ENCODE assay signal across 19 cellular contexts in genomic region chr20:10568032-10568431, GRCh38.
A peak's percentile ranks its signal among the peaks of the same experiment; 100 is the strongest.
DNase-seq lines count a peak whose midpoint lies in the region; ATAC-seq and TF ChIP-seq lines count a peak whose summit lies in the region.
"Had no signal": no experiment of that assay in that cellular context is flagged by ENCODE, and none has a peak within 500 bp of the region (broad histone marks: within the 10 kb centered on the region; RNA-seq: fewer than 3 reads in every experiment).

No MANE protein-coding gene starts in this region.

- no peak overlapping the region for H2AK5ac ChIP-seq in mesendoderm (ENCODE audit: low read length)

- H3K79me2 ChIP-seq in mesendoderm (ENCODE audit: control insufficient read depth, insufficient read depth, low read length), result no peaks in the 10 kb centered on the region

- WGBS in mesendoderm (ENCODE audit: extremely low coverage, insufficient coverage, low lambda C conversion rate), result no CpG with 5 or more reads among the region's 3 CpGs
- 93 to 100% methylated on average over 3 of the region's 3 CpGs for WGBS in testis, 2 donors

- no peak overlapping the region for H3K4me3 ChIP-seq in CD4-positive, alpha-beta memory T cell (ENCODE audit: low read length in 2 of 2)
- H3K4me3 ChIP-seq in mesendoderm (ENCODE audit: low read length) (no peak overlapping the region), testis (no peak overlapping the region)
- H3K4me3 ChIP-seq: BLaER1 treated with 17β-estradiol and CSF1 and Interleukin-3, amounts not matched to agents 10 nM and 100 nM; GM23248; SJSA1 had no signal

- H2BK5ac ChIP-seq in mesendoderm (ENCODE audit: low read length), result no peak overlapping the region

- no peak overlapping the region for H3K4me3 Mint-ChIP-seq in CD4-positive, alpha-beta memory T cell
- no peak overlapping the region for H3K4me3 Mint-ChIP-seq in activated CD8-positive, alpha-beta T cell treated with anti-CD3 and anti-CD28 coated beads, Interleukin-2, amount 10 ng/mL, durations not matched to agents 7 days and 5 days

- DNase-seq in NCI-H345 (lab: John Stamatoyannopoulos, UW) (peak; percentile 17), NCI-H345 treated with DMSO at 0.1 percent for 48 hours (lab: John Stamatoyannopoulos, UW; ENCODE audit: unreplicated experiment) (no peak), mesendoderm (peak; percentile 23), NCI-H748 (lab: John Stamatoyannopoulos, UW; ENCODE audit: unreplicated experiment) (no peak), testis (no peak), NCI-H1105 treated with DMSO at 0.1 percent for 48 hours (lab: John Stamatoyannopoulos, UW) (no peak)
- peak in 4 of 5 donors; percentile 8 to 40 (median 20) for DNase-seq in CD4-positive, alpha-beta memory T cell
- no peak for DNase-seq in activated CD8-positive, alpha-beta T cell treated with anti-CD3 and anti-CD28 coated beads, Interleukin-2, amount 10 ng/mL, durations not matched to agents 7 days and 5 days
- DNase-seq: 8988T, DMS153, GM23248, MV-4-11, NCI-H1436 treated with DMSO at 0.1 percent for 48 hours, NCI-H2081, NCI-H526 had no signal

- CTCF ChIA-PET in CD4-positive, alpha-beta memory T cell (lab: Charles Lee; ENCODE audit: partially characterized antibody), result no interaction called here
- CTCF ChIA-PET in activated CD8-positive, alpha-beta T cell treated with anti-CD3 and anti-CD28 coated beads, Interleukin-2, amount 10 ng/mL, durations not matched to agents 7 days and 5 days (lab: Charles Lee), result no interaction called here

- no peaks in the 10 kb centered on the region for H3K27me3 ChIP-seq in CD4-positive, alpha-beta memory T cell (ENCODE audit: insufficient read depth, low read length)
- H3K27me3 ChIP-seq in mesendoderm (ENCODE audit: insufficient read depth, low read length, poor library complexity) (no peaks in the 10 kb centered on the region), testis (no peaks in the 10 kb centered on the region)
- H3K27me3 ChIP-seq: BLaER1 treated with 17β-estradiol and CSF1 and Interleukin-3, amounts not matched to agents 10 nM and 100 nM; SJSA1 had no signal

- H3K4ac ChIP-seq in mesendoderm (ENCODE audit: low read depth, low read length), result no peak overlapping the region

- H3K36me3 ChIP-seq in CD4-positive, alpha-beta memory T cell (ENCODE audit: insufficient read depth, low read length), result no peaks in the 10 kb centered on the region
- H3K36me3 ChIP-seq in mesendoderm (ENCODE audit: control insufficient read depth, insufficient read depth, low read length) (no peaks in the 10 kb centered on the region), testis (ENCODE audit: low read depth, missing control alignments) (no peaks in the 10 kb centered on the region)

- POLR2A ChIA-PET in CD4-positive, alpha-beta memory T cell (lab: Charles Lee; ENCODE audit: partially characterized antibody), result interaction anchor here (0.7 kb wide), 1 partner anchor 23 kb away, joined by 3 read pairs; no protein-coding TSS in a partner anchor
- POLR2A ChIA-PET in activated CD8-positive, alpha-beta T cell treated with anti-CD3 and anti-CD28 coated beads, Interleukin-2, amount 10 ng/mL, durations not matched to agents 7 days and 5 days (lab: Charles Lee), result interaction anchor here (0.7 to 0.9 kb wide), 3 partner anchors 9 to 112 kb away, joined by 3 read pairs; no protein-coding TSS in a partner anchor

- intact Hi-C loops in CD4-positive, alpha-beta memory T cell (cut with micrococcal nuclease), result no loop called here
- intact Hi-C loops in testis (cut with DNase I; ENCODE audit: low total_unique reads), result no loop called here

- H4K5ac ChIP-seq in mesendoderm (ENCODE audit: low read length), result no peak overlapping the region

- H3K4me2 ChIP-seq in mesendoderm (ENCODE audit: low read length), result no peak overlapping the region
- H3K4me2 ChIP-seq: BLaER1 treated with 17β-estradiol and CSF1 and Interleukin-3, amounts not matched to agents 10 nM and 100 nM had no signal

- H3K27ac Mint-ChIP-seq in CD4-positive, alpha-beta memory T cell, result peak overlapping the region in 1 of 7 donors; percentile 50
- no peak overlapping the region for H3K27ac Mint-ChIP-seq in activated CD8-positive, alpha-beta T cell treated with anti-CD3 and anti-CD28 coated beads, Interleukin-2, amount 10 ng/mL, durations not matched to agents 7 days and 5 days

- no peaks in the 10 kb centered on the region for H3K79me1 ChIP-seq in mesendoderm (ENCODE audit: low read length)

- H3K4me1 Mint-ChIP-seq in CD4-positive, alpha-beta memory T cell, result peaks cover 25 to 69% (median 35%) of the 10 kb centered on the region in 4 donors
- H3K4me1 Mint-ChIP-seq in activated CD8-positive, alpha-beta T cell treated with anti-CD3 and anti-CD28 coated beads, Interleukin-2, amount 10 ng/mL, durations not matched to agents 7 days and 5 days (ENCODE audit: low read depth), result peaks cover 62% of the 10 kb centered on the region

- peaks cover 12% of the 10 kb centered on the region for H3K4me1 ChIP-seq in CD4-positive, alpha-beta memory T cell (ENCODE audit: insufficient read depth, low read length)
- H3K4me1 ChIP-seq in mesendoderm (ENCODE audit: control insufficient read depth, low read depth, low read length) (no peaks in the 10 kb centered on the region), testis (no peaks in the 10 kb centered on the region)

- no peak overlapping the region for H2BK15ac ChIP-seq in mesendoderm (replicated peaks; ENCODE audit: low read depth)

- H3K18ac ChIP-seq in mesendoderm (ENCODE audit: low read length), result no peak overlapping the region

- H4K8ac ChIP-seq in mesendoderm (ENCODE audit: low read depth, low read length), result no peak overlapping the region

- H3K9me3 Mint-ChIP-seq in CD4-positive, alpha-beta memory T cell, result no peaks in the 10 kb centered on the region
- no peaks in the 10 kb centered on the region for H3K9me3 Mint-ChIP-seq in activated CD8-positive, alpha-beta T cell treated with anti-CD3 and anti-CD28 coated beads, Interleukin-2, amount 10 ng/mL, durations not matched to agents 7 days and 5 days (ENCODE audit: insufficient read depth)

- no peaks in the 10 kb centered on the region for H3K9me3 ChIP-seq in CD4-positive, alpha-beta memory T cell (ENCODE audit: control insufficient read depth in 1 of 2, low read length in 2 of 2)
- no peaks in the 10 kb centered on the region for H3K9me3 ChIP-seq in testis
- H3K9me3 ChIP-seq: SJSA1 had no signal

- no peak overlapping the region for H3K56ac ChIP-seq in mesendoderm (ENCODE audit: low read length)

- H3K27me3 Mint-ChIP-seq in CD4-positive, alpha-beta memory T cell, result no peaks in the 10 kb centered on the region
- H3K27me3 Mint-ChIP-seq in activated CD8-positive, alpha-beta T cell treated with anti-CD3 and anti-CD28 coated beads, Interleukin-2, amount 10 ng/mL, durations not matched to agents 7 days and 5 days (ENCODE audit: low read depth), result no peaks in the 10 kb centered on the region

- H3K9ac ChIP-seq in mesendoderm (ENCODE audit: low read length), result no peak overlapping the region
- H3K9ac ChIP-seq: BLaER1 treated with 17β-estradiol and CSF1 and Interleukin-3, amounts not matched to agents 10 nM and 100 nM; GM23248 had no signal

- no peak for TF ChIP-seq CTCF in testis (IDR thresholded peaks at IDR 0.05)

- TF ChIP-seq POLR2A in testis (IDR thresholded peaks at IDR 0.05), result no peak

- no peak overlapping the region for H2BK120ac ChIP-seq in mesendoderm (ENCODE audit: low read depth, low read length)

- peaks cover 20 to 34% of the 10 kb centered on the region in 2 donors for H3K36me3 Mint-ChIP-seq in CD4-positive, alpha-beta memory T cell
- peaks cover 29% of the 10 kb centered on the region for H3K36me3 Mint-ChIP-seq in activated CD8-positive, alpha-beta T cell treated with anti-CD3 and anti-CD28 coated beads, Interleukin-2, amount 10 ng/mL, durations not matched to agents 7 days and 5 days (ENCODE audit: low read depth)

- no peak overlapping the region for H3K23ac ChIP-seq in mesendoderm (ENCODE audit: low read length)

- no peak overlapping the region for H3K27ac ChIP-seq in CD4-positive, alpha-beta memory T cell (ENCODE audit: low read depth, low read length)
- H3K27ac ChIP-seq in mesendoderm (ENCODE audit: low read depth, low read length), result no peak overlapping the region
- no peak overlapping the region for H3K27ac ChIP-seq in testis
- H3K27ac ChIP-seq: BLaER1 treated with 17β-estradiol and CSF1 and Interleukin-3, amounts not matched to agents 10 nM and 100 nM; GM23248; RWPE1; SJSA1 had no signal

- peak; percentile 40 for ATAC-seq in activated CD8-positive, alpha-beta T cell treated with anti-CD3 and anti-CD28 coated beads, Interleukin-2, amount 10 ng/mL, durations not matched to agents 7 days and 5 days
- ATAC-seq: HCT116 had no signal

Comparison
In these comparisons a context has a peak if more than half of its experiments do, and no peak if none do; other contexts are left out.
1. DNase-seq: peak in NCI-H345 (single experiment), CD4-positive, alpha-beta memory T cell (4 of 5) and mesendoderm (single experiment); none in NCI-H345 treated with DMSO at 0.1 percent for 48 hours (single experiment), activated CD8-positive, alpha-beta T cell treated with anti-CD3 and anti-CD28 coated beads, Interleukin-2, amount 10 ng/mL, durations not matched to agents 7 days and 5 days (single experiment), NCI-H748 (single experiment), testis (single experiment) and NCI-H1105 treated with DMSO at 0.1 percent for 48 hours (single experiment).